10 cellular contexts compared by ENCODE assay signal in genomic region chr16:23694707-23695373, GRCh38. TPM values are rescaled to one million over a fixed set of nuclear protein-coding genes. Genes with fewer than 3 reads are reported as not detected.
A peak's percentile ranks its signal among the peaks of the same experiment; 100 is the strongest.
DNase-seq lines count a peak whose midpoint lies in the region; ATAC-seq and TF ChIP-seq lines count a peak whose summit lies in the region.
"Had no signal": no experiment of that assay in that cellular context is flagged by ENCODE, and none has a peak within 500 bp of the region (broad histone marks: within the 10 kb centered on the region; RNA-seq: fewer than 3 reads in every experiment).

No MANE protein-coding gene starts in this region.

- TF ChIP-seq CTCF in smooth muscle cell (IDR thresholded peaks at IDR 0.05; ENCODE audit: borderline replicate concordance, insufficient read depth, poor library complexity, severe bottlenecking): no peak

- H3K9me3 ChIP-seq in iPS-18a (ENCODE audit: control insufficient read depth, low read depth, low read length) (no peaks in the 10 kb centered on the region), smooth muscle cell (replicated peaks; ENCODE audit: low read depth) (no peaks in the 10 kb centered on the region)

- peak overlapping the region; percentile 72 for H2AFZ ChIP-seq in smooth muscle cell (ENCODE audit: low read depth)

- H3K27me3 ChIP-seq in iPS-18a (ENCODE audit: control insufficient read depth, insufficient read depth, low read length) (no peaks in the 10 kb centered on the region), smooth muscle cell (ENCODE audit: low read depth) (no peaks in the 10 kb centered on the region)

- H3K9ac ChIP-seq in iPS-18a (ENCODE audit: low read length) (peak overlapping the region; percentile 37), smooth muscle cell (ENCODE audit: low read depth) (no peak overlapping the region)

- H3K79me2 ChIP-seq in smooth muscle cell (ENCODE audit: low read depth): no peaks in the 10 kb centered on the region

- DNase-seq in NCI-H82 (lab: John Stamatoyannopoulos, UW) (peak; percentile 47), NCI-H82 treated with DMSO at 0.1 percent for 48 hours (lab: John Stamatoyannopoulos, UW; ENCODE audit: unreplicated experiment) (no peak), astrocyte of the hippocampus (ENCODE audit: low read depth, low spot score) (peak; percentile 76), smooth muscle cell (lab: John Stamatoyannopoulos, UW; ENCODE audit: unreplicated experiment) (no peak), SIG-M5 treated with dmso at 0.1 percent for 504 hours (lab: John Stamatoyannopoulos, UW; ENCODE audit: unreplicated experiment) (no peak)

- H3K4me3 ChIP-seq in iPS-18a (ENCODE audit: low read length) (peak overlapping the region; percentile 61), smooth muscle cell (peak overlapping the region; percentile 32)

- H4K20me1 ChIP-seq in smooth muscle cell (ENCODE audit: low read depth): no peaks in the 10 kb centered on the region

- H3K27ac ChIP-seq in iPS-18a (ENCODE audit: low read length) (no peak overlapping the region), smooth muscle cell (ENCODE audit: low read depth) (no peak overlapping the region)

- H3F3A ChIP-seq in smooth muscle cell (ENCODE audit: low read depth): peaks cover 6% of the 10 kb centered on the region

- H3K4me2 ChIP-seq in smooth muscle cell: peak overlapping the region; percentile 79

- ATAC-seq in HG02678 (IDR thresholded peaks at IDR 0.05; ENCODE audit: unreplicated experiment) (no peak), GM19452 (IDR thresholded peaks at IDR 0.05; ENCODE audit: unreplicated experiment) (no peak)

- H3K4me1 ChIP-seq in iPS-18a (ENCODE audit: control insufficient read depth, low read depth, low read length) (peaks cover 4% of the 10 kb centered on the region), smooth muscle cell (ENCODE audit: low read depth) (peaks cover 3% of the 10 kb centered on the region)

- peaks cover 16% of the 10 kb centered on the region for H3K36me3 ChIP-seq in iPS-18a (ENCODE audit: control insufficient read depth, low read depth, low read length)
- no peaks in the 10 kb centered on the region for H3K36me3 ChIP-seq in smooth muscle cell (ENCODE audit: low read depth)

- WGBS in smooth muscle cell (ENCODE audit: low lambda C conversion rate): 31% methylated on average over 25 of the region's 31 CpGs

RNA-seq across cellular contexts. Expression of gene PLK1, which starts 16.2 kb away (rescaled TPM):
- 3.1 and 29.7 TPM in 2 replicates for total RNA-seq in smooth muscle cell
- polyA plus RNA-seq in smooth muscle cell: 12.0 and 15.5 TPM in 2 replicates

RNA-seq across cellular contexts. Expression of gene ERN2, which starts 18.2 kb away (rescaled TPM):
- not detected in 2 replicates for total RNA-seq in smooth muscle cell
- polyA plus RNA-seq in smooth muscle cell: not detected in 2 replicates
- total RNA-seq: A172; T-helper 1 cell treated with Interleukin-12 subunit alpha and Interleukin-12 subunit beta and Interleukin-4 antibody, amounts not matched to agents 30 ng/mL and 1 ng/mL, for 36 hours had no signal

RNA-seq across cellular contexts. Expression of gene DCTN5, which starts 53.6 kb away (rescaled TPM):
- 14.0 and 23.3 TPM in 2 replicates for total RNA-seq in smooth muscle cell
- polyA plus RNA-seq in smooth muscle cell: 20.2 and 22.6 TPM in 2 replicates

RNA-seq across cellular contexts. Expression of gene PALB2, which starts 53.7 kb away (rescaled TPM):
- total RNA-seq in smooth muscle cell: 3.8 and 4.6 TPM in 2 replicates
- 4.1 and 5.3 TPM in 2 replicates for polyA plus RNA-seq in smooth muscle cell

RNA-seq across cellular contexts. Expression of gene CHP2, which starts 60.0 kb away (rescaled TPM):
- not detected in 2 replicates for total RNA-seq in smooth muscle cell
- not detected in 2 replicates for polyA plus RNA-seq in smooth muscle cell
- total RNA-seq: A172; T-helper 1 cell treated with Interleukin-12 subunit alpha and Interleukin-12 subunit beta and Interleukin-4 antibody, amounts not matched to agents 30 ng/mL and 1 ng/mL, for 36 hours had no signal

Comparison
In these comparisons a context has a peak if more than half of its experiments do, and no peak if none do; other contexts are left out.
1. DNase-seq: peak in NCI-H82 (single experiment) and astrocyte of the hippocampus (single experiment); none in NCI-H82 treated with DMSO at 0.1 percent for 48 hours (single experiment), smooth muscle cell (single experiment) and SIG-M5 treated with dmso at 0.1 percent for 504 hours (single experiment).